Comparison of ENCODE assay signal across 1 cellular context in the genomic region with DNA sequence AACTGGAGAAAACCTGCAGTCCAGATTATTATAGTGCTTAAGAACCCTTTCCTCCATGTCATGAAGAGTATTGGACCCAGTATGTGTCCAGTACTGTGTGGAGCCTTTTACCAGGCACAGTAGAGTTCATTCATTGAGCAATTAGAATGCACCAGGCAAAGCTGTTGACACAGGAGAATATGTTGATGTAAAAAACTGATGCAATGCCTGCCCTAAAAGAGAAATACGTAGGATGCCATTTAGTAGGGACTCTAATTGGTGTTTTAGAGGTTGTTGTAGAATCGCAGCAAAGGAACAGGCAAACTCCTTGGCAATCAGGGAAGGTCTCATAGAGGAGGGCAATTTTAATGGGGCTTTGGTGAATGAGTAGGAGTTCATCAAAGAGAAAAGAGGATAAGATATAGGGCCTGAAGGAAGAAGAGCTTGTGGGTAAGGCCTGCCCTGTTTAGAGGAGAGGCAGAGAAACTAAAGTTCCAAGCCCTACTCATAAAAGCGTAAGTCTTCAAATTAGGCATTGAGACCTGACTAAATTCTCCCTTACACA.
TF ChIP-seq lines count a peak whose summit lies in the region.

No MANE protein-coding gene starts in this region.

TF ChIP-seq in H1, 55 proteins besides CTCF, POLR2A, EP300 and RAD21:
- peak; percentile 81 for TF ChIP-seq CEBPB (IDR thresholded peaks at IDR 0.05; ENCODE audit: low read depth, low read length)
- TF ChIP-seq YY1 (IDR thresholded peaks at IDR 0.05; ENCODE audit: low read depth, low read length), result no peak
